1 cellular context compared by ENCODE assay signal in the genomic region with DNA sequence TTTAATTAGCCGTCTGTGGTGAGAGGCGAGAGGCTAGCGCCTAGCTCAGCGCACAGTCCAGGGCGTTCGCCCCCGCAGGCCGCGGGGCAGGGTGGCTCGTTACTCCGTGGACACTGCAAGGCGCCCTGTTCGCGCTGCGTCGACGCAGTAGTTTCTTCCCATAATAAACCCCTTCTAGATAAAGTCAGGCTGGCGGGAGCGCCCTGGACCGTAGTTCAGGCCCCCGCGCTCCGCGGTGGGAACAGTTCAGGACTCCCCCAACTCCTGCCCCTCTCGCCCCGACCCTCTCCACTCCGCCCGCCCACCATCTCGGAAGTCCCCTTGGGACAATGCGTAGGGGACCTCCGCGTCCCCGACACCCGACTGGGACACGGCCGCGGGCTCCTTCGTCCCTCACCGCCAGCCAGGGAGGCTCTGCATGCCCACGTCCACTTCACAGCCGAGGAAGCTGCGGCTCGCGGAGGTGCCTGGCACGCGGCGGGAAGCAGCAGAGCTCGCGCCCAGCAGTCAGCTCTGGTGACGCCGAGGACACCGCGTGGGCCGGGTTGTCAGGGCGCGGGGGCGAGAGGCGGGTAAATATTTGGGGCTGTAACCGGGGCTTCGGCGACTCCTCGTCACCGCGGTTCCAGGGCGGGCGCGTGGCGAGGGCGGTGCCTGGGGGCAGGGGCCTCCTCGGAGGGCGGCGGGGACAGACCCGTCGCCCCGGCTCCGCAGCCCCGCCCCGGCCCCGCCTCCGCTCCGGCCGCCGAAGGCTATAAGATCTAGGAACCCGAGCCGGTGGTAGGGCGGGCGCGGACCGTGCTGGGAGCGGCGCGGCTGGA.
TF ChIP-seq lines count a peak whose summit lies in the region.

A gene with protein sequence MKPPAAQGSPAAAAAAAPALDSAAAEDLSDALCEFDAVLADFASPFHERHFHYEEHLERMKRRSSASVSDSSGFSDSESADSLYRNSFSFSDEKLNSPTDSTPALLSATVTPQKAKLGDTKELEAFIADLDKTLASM (plus strand): TSS at position 783 of the 821 bp plus-strand sequence. CDS start 158 bp downstream, outside the sequence.

TF ChIP-seq in K562, 482 proteins besides CTCF, POLR2A, EP300 and RAD21 (continued from another document and continues in another):
- TF ChIP-seq, protein P1, sequence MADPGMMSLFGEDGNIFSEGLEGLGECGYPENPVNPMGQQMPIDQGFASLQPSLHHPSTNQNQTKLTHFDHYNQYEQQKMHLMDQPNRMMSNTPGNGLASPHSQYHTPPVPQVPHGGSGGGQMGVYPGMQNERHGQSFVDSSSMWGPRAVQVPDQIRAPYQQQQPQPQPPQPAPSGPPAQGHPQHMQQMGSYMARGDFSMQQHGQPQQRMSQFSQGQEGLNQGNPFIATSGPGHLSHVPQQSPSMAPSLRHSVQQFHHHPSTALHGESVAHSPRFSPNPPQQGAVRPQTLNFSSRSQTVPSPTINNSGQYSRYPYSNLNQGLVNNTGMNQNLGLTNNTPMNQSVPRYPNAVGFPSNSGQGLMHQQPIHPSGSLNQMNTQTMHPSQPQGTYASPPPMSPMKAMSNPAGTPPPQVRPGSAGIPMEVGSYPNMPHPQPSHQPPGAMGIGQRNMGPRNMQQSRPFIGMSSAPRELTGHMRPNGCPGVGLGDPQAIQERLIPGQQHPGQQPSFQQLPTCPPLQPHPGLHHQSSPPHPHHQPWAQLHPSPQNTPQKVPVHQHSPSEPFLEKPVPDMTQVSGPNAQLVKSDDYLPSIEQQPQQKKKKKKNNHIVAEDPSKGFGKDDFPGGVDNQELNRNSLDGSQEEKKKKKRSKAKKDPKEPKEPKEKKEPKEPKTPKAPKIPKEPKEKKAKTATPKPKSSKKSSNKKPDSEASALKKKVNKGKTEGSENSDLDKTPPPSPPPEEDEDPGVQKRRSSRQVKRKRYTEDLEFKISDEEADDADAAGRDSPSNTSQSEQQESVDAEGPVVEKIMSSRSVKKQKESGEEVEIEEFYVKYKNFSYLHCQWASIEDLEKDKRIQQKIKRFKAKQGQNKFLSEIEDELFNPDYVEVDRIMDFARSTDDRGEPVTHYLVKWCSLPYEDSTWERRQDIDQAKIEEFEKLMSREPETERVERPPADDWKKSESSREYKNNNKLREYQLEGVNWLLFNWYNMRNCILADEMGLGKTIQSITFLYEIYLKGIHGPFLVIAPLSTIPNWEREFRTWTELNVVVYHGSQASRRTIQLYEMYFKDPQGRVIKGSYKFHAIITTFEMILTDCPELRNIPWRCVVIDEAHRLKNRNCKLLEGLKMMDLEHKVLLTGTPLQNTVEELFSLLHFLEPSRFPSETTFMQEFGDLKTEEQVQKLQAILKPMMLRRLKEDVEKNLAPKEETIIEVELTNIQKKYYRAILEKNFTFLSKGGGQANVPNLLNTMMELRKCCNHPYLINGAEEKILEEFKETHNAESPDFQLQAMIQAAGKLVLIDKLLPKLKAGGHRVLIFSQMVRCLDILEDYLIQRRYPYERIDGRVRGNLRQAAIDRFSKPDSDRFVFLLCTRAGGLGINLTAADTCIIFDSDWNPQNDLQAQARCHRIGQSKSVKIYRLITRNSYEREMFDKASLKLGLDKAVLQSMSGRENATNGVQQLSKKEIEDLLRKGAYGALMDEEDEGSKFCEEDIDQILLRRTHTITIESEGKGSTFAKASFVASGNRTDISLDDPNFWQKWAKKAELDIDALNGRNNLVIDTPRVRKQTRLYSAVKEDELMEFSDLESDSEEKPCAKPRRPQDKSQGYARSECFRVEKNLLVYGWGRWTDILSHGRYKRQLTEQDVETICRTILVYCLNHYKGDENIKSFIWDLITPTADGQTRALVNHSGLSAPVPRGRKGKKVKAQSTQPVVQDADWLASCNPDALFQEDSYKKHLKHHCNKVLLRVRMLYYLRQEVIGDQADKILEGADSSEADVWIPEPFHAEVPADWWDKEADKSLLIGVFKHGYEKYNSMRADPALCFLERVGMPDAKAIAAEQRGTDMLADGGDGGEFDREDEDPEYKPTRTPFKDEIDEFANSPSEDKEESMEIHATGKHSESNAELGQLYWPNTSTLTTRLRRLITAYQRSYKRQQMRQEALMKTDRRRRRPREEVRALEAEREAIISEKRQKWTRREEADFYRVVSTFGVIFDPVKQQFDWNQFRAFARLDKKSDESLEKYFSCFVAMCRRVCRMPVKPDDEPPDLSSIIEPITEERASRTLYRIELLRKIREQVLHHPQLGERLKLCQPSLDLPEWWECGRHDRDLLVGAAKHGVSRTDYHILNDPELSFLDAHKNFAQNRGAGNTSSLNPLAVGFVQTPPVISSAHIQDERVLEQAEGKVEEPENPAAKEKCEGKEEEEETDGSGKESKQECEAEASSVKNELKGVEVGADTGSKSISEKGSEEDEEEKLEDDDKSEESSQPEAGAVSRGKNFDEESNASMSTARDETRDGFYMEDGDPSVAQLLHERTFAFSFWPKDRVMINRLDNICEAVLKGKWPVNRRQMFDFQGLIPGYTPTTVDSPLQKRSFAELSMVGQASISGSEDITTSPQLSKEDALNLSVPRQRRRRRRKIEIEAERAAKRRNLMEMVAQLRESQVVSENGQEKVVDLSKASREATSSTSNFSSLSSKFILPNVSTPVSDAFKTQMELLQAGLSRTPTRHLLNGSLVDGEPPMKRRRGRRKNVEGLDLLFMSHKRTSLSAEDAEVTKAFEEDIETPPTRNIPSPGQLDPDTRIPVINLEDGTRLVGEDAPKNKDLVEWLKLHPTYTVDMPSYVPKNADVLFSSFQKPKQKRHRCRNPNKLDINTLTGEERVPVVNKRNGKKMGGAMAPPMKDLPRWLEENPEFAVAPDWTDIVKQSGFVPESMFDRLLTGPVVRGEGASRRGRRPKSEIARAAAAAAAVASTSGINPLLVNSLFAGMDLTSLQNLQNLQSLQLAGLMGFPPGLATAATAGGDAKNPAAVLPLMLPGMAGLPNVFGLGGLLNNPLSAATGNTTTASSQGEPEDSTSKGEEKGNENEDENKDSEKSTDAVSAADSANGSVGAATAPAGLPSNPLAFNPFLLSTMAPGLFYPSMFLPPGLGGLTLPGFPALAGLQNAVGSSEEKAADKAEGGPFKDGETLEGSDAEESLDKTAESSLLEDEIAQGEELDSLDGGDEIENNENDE (IDR thresholded peaks at IDR 0.05; ENCODE audit: low read depth, low read length), result no peak
- TF ChIP-seq, protein P2, sequence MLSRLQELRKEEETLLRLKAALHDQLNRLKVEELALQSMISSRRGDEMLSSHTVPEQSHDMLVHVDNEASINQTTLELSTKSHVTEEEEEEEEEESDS (CRISPR knock-in tag; IDR thresholded peaks at IDR 0.05), result no peak
- TF ChIP-seq EGR1 (conservative IDR thresholded peaks at IDR 0.05) (peak; percentile 63), MAZ (CRISPR knock-in tag; conservative IDR thresholded peaks at IDR 0.05 in 1 of 2, IDR thresholded peaks at IDR 0.05 in 1 of 2) (0 out of 4 replicates have a peak, but pooled peaks of 1 of the 2 experiments have one; percentile 14), SMAD4 (CRISPR knock-in tag; conservative IDR thresholded peaks at IDR 0.05) (no peak), HNRNPL (IDR thresholded peaks at IDR 0.05; ENCODE audit: low read depth, low read length) (peak; percentile 53; the same call in 1 of the 2 replicates), RCOR1 (IDR thresholded peaks at IDR 0.05; ENCODE audit: borderline replicate concordance in 1 of 2, low read depth in 2 of 2, low read length in 2 of 2) (no peak), NR3C1 (CRISPR knock-in tag; IDR thresholded peaks at IDR 0.05) (no peak), CC2D1A (IDR thresholded peaks at IDR 0.05) (no peak), ZBED1 (IDR thresholded peaks at IDR 0.05) (no peak), SPI1 (IDR thresholded peaks at IDR 0.05; ENCODE audit: borderline replicate concordance, low read depth, low read length) (no peak), HDGF (IDR thresholded peaks at IDR 0.05) (no peak), HMGN3 (IDR thresholded peaks at IDR 0.05; ENCODE audit: borderline replicate concordance, extremely low read depth, insufficient read length, low read depth, low read length) (peak; percentile 15), CCAR2 (IDR thresholded peaks at IDR 0.05; ENCODE audit: low read depth, low read length) (no peak), ZNF197 (CRISPR knock-in tag; IDR thresholded peaks at IDR 0.05; ENCODE audit: low read depth) (no peak), YY1 (IDR thresholded peaks at IDR 0.05; ENCODE audit: borderline replicate concordance in 1 of 3, control insufficient read depth in 1 of 3, extremely low read depth in 1 of 3, insufficient read depth in 3 of 3, insufficient read length in 1 of 3, insufficient replicate concordance in 2 of 3, low read depth in 1 of 3, low read length in 2 of 3) (peak in 1 of 3 experiments; percentile 13), CBX1 (IDR thresholded peaks at IDR 0.05; ENCODE audit: low read depth) (0 out of 2 replicates have a peak, but pooled peaks have one; percentile 55), FOXA1 (IDR thresholded peaks at IDR 0.05; ENCODE audit: borderline replicate concordance) (no peak), CTBP1 (IDR thresholded peaks at IDR 0.05; ENCODE audit: borderline replicate concordance) (no peak), SMARCC2 (IDR thresholded peaks at IDR 0.05; ENCODE audit: low read depth) (no peak), IRF2 (CRISPR knock-in tag; IDR thresholded peaks at IDR 0.05) (no peak), ATF7 (IDR thresholded peaks at IDR 0.05) (no peak)
- TF ChIP-seq, protein P3, sequence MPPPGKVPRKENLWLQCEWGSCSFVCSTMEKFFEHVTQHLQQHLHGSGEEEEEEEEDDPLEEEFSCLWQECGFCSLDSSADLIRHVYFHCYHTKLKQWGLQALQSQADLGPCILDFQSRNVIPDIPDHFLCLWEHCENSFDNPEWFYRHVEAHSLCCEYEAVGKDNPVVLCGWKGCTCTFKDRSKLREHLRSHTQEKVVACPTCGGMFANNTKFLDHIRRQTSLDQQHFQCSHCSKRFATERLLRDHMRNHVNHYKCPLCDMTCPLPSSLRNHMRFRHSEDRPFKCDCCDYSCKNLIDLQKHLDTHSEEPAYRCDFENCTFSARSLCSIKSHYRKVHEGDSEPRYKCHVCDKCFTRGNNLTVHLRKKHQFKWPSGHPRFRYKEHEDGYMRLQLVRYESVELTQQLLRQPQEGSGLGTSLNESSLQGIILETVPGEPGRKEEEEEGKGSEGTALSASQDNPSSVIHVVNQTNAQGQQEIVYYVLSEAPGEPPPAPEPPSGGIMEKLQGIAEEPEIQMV (tag; conservative IDR thresholded peaks at IDR 0.05; ENCODE audit: low read depth), result peak; percentile 77
- TF ChIP-seq, protein P4, sequence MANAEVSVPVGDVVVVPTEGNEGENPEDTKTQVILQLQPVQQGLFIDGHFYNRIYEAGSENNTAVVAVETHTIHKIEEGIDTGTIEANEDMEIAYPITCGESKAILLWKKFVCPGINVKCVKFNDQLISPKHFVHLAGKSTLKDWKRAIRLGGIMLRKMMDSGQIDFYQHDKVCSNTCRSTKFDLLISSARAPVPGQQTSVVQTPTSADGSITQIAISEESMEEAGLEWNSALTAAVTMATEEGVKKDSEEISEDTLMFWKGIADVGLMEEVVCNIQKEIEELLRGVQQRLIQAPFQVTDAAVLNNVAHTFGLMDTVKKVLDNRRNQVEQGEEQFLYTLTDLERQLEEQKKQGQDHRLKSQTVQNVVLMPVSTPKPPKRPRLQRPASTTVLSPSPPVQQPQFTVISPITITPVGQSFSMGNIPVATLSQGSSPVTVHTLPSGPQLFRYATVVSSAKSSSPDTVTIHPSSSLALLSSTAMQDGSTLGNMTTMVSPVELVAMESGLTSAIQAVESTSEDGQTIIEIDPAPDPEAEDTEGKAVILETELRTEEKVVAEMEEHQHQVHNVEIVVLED (CRISPR knock-in tag; IDR thresholded peaks at IDR 0.05), result no peak
- TF ChIP-seq, protein P5, sequence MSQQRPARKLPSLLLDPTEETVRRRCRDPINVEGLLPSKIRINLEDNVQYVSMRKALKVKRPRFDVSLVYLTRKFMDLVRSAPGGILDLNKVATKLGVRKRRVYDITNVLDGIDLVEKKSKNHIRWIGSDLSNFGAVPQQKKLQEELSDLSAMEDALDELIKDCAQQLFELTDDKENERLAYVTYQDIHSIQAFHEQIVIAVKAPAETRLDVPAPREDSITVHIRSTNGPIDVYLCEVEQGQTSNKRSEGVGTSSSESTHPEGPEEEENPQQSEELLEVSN (IDR thresholded peaks at IDR 0.05; ENCODE audit: borderline replicate concordance in 1 of 2, extremely low read depth in 1 of 2, insufficient read depth in 1 of 2, insufficient read length in 1 of 2, low read depth in 1 of 2, low read length in 1 of 2, poor library complexity in 1 of 2, severe bottlenecking in 1 of 2), result peak; percentile 58 to 66
- TF ChIP-seq, protein P6, sequence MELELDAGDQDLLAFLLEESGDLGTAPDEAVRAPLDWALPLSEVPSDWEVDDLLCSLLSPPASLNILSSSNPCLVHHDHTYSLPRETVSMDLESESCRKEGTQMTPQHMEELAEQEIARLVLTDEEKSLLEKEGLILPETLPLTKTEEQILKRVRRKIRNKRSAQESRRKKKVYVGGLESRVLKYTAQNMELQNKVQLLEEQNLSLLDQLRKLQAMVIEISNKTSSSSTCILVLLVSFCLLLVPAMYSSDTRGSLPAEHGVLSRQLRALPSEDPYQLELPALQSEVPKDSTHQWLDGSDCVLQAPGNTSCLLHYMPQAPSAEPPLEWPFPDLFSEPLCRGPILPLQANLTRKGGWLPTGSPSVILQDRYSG (tag; conservative IDR thresholded peaks at IDR 0.05; ENCODE audit: low read depth), result no peak
- TF ChIP-seq, protein P7, sequence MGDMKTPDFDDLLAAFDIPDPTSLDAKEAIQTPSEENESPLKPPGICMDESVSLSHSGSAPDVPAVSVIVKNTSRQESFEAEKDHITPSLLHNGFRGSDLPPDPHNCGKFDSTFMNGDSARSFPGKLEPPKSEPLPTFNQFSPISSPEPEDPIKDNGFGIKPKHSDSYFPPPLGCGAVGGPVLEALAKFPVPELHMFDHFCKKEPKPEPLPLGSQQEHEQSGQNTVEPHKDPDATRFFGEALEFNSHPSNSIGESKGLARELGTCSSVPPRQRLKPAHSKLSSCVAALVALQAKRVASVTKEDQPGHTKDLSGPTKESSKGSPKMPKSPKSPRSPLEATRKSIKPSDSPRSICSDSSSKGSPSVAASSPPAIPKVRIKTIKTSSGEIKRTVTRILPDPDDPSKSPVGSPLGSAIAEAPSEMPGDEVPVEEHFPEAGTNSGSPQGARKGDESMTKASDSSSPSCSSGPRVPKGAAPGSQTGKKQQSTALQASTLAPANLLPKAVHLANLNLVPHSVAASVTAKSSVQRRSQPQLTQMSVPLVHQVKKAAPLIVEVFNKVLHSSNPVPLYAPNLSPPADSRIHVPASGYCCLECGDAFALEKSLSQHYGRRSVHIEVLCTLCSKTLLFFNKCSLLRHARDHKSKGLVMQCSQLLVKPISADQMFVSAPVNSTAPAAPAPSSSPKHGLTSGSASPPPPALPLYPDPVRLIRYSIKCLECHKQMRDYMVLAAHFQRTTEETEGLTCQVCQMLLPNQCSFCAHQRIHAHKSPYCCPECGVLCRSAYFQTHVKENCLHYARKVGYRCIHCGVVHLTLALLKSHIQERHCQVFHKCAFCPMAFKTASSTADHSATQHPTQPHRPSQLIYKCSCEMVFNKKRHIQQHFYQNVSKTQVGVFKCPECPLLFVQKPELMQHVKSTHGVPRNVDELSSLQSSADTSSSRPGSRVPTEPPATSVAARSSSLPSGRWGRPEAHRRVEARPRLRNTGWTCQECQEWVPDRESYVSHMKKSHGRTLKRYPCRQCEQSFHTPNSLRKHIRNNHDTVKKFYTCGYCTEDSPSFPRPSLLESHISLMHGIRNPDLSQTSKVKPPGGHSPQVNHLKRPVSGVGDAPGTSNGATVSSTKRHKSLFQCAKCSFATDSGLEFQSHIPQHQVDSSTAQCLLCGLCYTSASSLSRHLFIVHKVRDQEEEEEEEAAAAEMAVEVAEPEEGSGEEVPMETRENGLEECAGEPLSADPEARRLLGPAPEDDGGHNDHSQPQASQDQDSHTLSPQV (IDR thresholded peaks at IDR 0.05), result peak; percentile 47; the same call in 1 of the 2 replicates
